ENCODE assay signal across 1 cellular context in genomic region chr2:233061591-233062446, GRCh38.
A peak's percentile ranks its signal among the peaks of the same experiment; 100 is the strongest.
TF ChIP-seq lines count a peak whose summit lies in the region.

No MANE protein-coding gene starts in this region.

TF ChIP-seq in HepG2, 621 proteins besides CTCF, POLR2A, EP300 and RAD21 (continued from another document and continues in another):
- TF ChIP-seq, protein P1, sequence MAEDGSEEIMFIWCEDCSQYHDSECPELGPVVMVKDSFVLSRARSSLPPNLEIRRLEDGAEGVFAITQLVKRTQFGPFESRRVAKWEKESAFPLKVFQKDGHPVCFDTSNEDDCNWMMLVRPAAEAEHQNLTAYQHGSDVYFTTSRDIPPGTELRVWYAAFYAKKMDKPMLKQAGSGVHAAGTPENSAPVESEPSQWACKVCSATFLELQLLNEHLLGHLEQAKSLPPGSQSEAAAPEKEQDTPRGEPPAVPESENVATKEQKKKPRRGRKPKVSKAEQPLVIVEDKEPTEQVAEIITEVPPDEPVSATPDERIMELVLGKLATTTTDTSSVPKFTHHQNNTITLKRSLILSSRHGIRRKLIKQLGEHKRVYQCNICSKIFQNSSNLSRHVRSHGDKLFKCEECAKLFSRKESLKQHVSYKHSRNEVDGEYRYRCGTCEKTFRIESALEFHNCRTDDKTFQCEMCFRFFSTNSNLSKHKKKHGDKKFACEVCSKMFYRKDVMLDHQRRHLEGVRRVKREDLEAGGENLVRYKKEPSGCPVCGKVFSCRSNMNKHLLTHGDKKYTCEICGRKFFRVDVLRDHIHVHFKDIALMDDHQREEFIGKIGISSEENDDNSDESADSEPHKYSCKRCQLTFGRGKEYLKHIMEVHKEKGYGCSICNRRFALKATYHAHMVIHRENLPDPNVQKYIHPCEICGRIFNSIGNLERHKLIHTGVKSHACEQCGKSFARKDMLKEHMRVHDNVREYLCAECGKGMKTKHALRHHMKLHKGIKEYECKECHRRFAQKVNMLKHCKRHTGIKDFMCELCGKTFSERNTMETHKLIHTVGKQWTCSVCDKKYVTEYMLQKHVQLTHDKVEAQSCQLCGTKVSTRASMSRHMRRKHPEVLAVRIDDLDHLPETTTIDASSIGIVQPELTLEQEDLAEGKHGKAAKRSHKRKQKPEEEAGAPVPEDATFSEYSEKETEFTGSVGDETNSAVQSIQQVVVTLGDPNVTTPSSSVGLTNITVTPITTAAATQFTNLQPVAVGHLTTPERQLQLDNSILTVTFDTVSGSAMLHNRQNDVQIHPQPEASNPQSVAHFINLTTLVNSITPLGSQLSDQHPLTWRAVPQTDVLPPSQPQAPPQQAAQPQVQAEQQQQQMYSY (CRISPR knock-in tag; IDR thresholded peaks at IDR 0.05) = peak; percentile 32; the same call in 1 of the 2 replicates
- TF ChIP-seq ELF4 (CRISPR knock-in tag; IDR thresholded peaks at IDR 0.05; ENCODE audit: borderline replicate concordance) (no peak; the same call in 1 of the 2 replicates), POLR2AphosphoS5 (IDR thresholded peaks at IDR 0.05; ENCODE audit: low read depth, low read length) (no peak), ZNF225 (CRISPR knock-in tag; IDR thresholded peaks at IDR 0.05) (no peak), ZNF3 (CRISPR knock-in tag; IDR thresholded peaks at IDR 0.05) (peak; percentile 100), TSC22D2 (CRISPR knock-in tag; IDR thresholded peaks at IDR 0.05; ENCODE audit: borderline replicate concordance) (peak; percentile 59; the same call in 1 of the 2 replicates), FOSL1 (CRISPR knock-in tag; IDR thresholded peaks at IDR 0.05; ENCODE audit: borderline replicate concordance) (no peak), ZNF253 (CRISPR knock-in tag; IDR thresholded peaks at IDR 0.05; ENCODE audit: borderline replicate concordance) (no peak), FOXK1 (CRISPR knock-in tag; IDR thresholded peaks at IDR 0.05; ENCODE audit: borderline replicate concordance, low read depth) (peak; percentile 90), MIXL1 (CRISPR knock-in tag; IDR thresholded peaks at IDR 0.05) (peak; percentile 52; the same call in 1 of the 2 replicates), ZNF562 (CRISPR knock-in tag; IDR thresholded peaks at IDR 0.05; ENCODE audit: borderline replicate concordance) (no peak), ZNF367 (CRISPR knock-in tag; IDR thresholded peaks at IDR 0.05; ENCODE audit: borderline replicate concordance) (no peak), ZNF329 (CRISPR knock-in tag; IDR thresholded peaks at IDR 0.05; ENCODE audit: low read depth) (peak; percentile 56), MZF1 (CRISPR knock-in tag; IDR thresholded peaks at IDR 0.05; ENCODE audit: borderline replicate concordance) (peak; percentile 91; the same call in 1 of the 2 replicates), ZNF230 (CRISPR knock-in tag; IDR thresholded peaks at IDR 0.05) (no peak), ZBTB34 (CRISPR knock-in tag; IDR thresholded peaks at IDR 0.05) (peak; percentile 85; the same call in 1 of the 2 replicates), SOX5 (CRISPR knock-in tag; IDR thresholded peaks at IDR 0.05; ENCODE audit: borderline replicate concordance) (peak; percentile 75), ZNF770 (CRISPR knock-in tag; IDR thresholded peaks at IDR 0.05) (0 out of 2 replicates have a peak, but pooled peaks have one; percentile 60), ZNF772 (CRISPR knock-in tag; IDR thresholded peaks at IDR 0.05) (peak; percentile 92; the same call in 1 of the 2 replicates), CBX2 (IDR thresholded peaks at IDR 0.05; ENCODE audit: low read depth, low read length) (no peak), CBX2 (CRISPR knock-in tag; IDR thresholded peaks at IDR 0.05; ENCODE audit: low read depth) (no peak), KDM3A (CRISPR knock-in tag; IDR thresholded peaks at IDR 0.05; ENCODE audit: low read depth) (peak; percentile 70; the same call in 1 of the 2 replicates), ZNF547 (CRISPR knock-in tag; IDR thresholded peaks at IDR 0.05) (peak; percentile 51), ZBTB25 (CRISPR knock-in tag; IDR thresholded peaks at IDR 0.05) (peak; percentile 18; the same call in 1 of the 2 replicates), REST (IDR thresholded peaks at IDR 0.05; ENCODE audit: borderline replicate concordance in 1 of 2, low read depth in 1 of 2, low read length in 2 of 2) (peak in 1 of 2 experiments; percentile 58; a peak in 1 of 4 replicates), ZNF501 (CRISPR knock-in tag; IDR thresholded peaks at IDR 0.05) (peak; percentile 90), ZNF512B (CRISPR knock-in tag; IDR thresholded peaks at IDR 0.05; ENCODE audit: borderline replicate concordance) (no peak; the same call in 1 of the 2 replicates), MED8 (CRISPR knock-in tag; IDR thresholded peaks at IDR 0.05; ENCODE audit: insufficient replicate concordance) (no peak), ZHX2 (IDR thresholded peaks at IDR 0.05; ENCODE audit: low read depth) (no peak), ZHX2 (CRISPR knock-in tag; IDR thresholded peaks at IDR 0.05; ENCODE audit: borderline replicate concordance) (no peak), NCOA2 (CRISPR knock-in tag; IDR thresholded peaks at IDR 0.05) (peak; percentile 50; the same call in 1 of the 2 replicates), XBP1 (CRISPR knock-in tag; IDR thresholded peaks at IDR 0.05) (no peak), ATF7 (IDR thresholded peaks at IDR 0.05) (no peak), ATF7 (CRISPR knock-in tag; IDR thresholded peaks at IDR 0.05) (peak; percentile 55; the same call in 1 of the 2 replicates), NR1H2 (CRISPR knock-in tag; IDR thresholded peaks at IDR 0.05; ENCODE audit: borderline replicate concordance, low read depth) (no peak), ZNF446 (CRISPR knock-in tag; IDR thresholded peaks at IDR 0.05) (no peak), ARNTL (CRISPR knock-in tag; IDR thresholded peaks at IDR 0.05) (peak; percentile 43; the same call in 1 of the 2 replicates)
- TF ChIP-seq, protein P2, sequence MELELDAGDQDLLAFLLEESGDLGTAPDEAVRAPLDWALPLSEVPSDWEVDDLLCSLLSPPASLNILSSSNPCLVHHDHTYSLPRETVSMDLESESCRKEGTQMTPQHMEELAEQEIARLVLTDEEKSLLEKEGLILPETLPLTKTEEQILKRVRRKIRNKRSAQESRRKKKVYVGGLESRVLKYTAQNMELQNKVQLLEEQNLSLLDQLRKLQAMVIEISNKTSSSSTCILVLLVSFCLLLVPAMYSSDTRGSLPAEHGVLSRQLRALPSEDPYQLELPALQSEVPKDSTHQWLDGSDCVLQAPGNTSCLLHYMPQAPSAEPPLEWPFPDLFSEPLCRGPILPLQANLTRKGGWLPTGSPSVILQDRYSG (CRISPR knock-in tag; IDR thresholded peaks at IDR 0.05) = no peak
